In genomic region chr13:110380359-110381028, GRCh38 we compare ENCODE assay signal across 17 cellular contexts.
DNase-seq lines count a peak whose midpoint lies in the region; FAIRE-seq and TF ChIP-seq lines count a peak whose summit lies in the region.
"Had no signal": no experiment of that assay in that cellular context is flagged by ENCODE, and none has a peak within 500 bp of the region (broad histone marks: within the 10 kb centered on the region; RNA-seq: fewer than 3 reads in every experiment).

No MANE protein-coding gene starts in this region.

- H3K4me3 ChIP-seq in foreskin fibroblast (ENCODE audit: low read depth in 1 of 2, low read length in 2 of 2) (no peak overlapping the region), kidney (ENCODE audit: low read length in 2 of 2) (no peak overlapping the region)
- H3K4me3 ChIP-seq: ovary, tibial nerve had no signal

- peaks cover 28% of the 10 kb centered on the region for H3K9me3 Mint-ChIP-seq in activated T-helper 2 cell treated with anti-CD3 and anti-CD28 coated beads, Interferon-gamma antibody, Interleukin-2, Interleukin-4, amounts not matched to agents 10 μg/mL and 5 μg/mL and 100 μg/mL, durations not matched to agents 14 hours and 24 hours and 36 hours
- H3K9me3 Mint-ChIP-seq in progenitor cell of endocrine pancreas (ENCODE audit: low read depth): peaks cover 3% of the 10 kb centered on the region

- DNase-seq in Caki2 (ENCODE audit: low read depth) (peak; percentile 38), foreskin fibroblast (peak; percentile 57 to 79), progenitor cell of endocrine pancreas (ENCODE audit: low spot score, unreplicated experiment) (no peak), activated T-cell treated with anti-CD3 and anti-CD28 coated beads for 4 hours (no peak), kidney (no peak), superior temporal gyrus (ENCODE audit: extremely low spot score) (no peak), A172 (ENCODE audit: low spot score) (no peak)
- no peak for DNase-seq in activated T-helper 2 cell treated with anti-CD3 and anti-CD28 coated beads, Interferon-gamma antibody, Interleukin-2, Interleukin-4, amounts not matched to agents 10 μg/mL and 5 μg/mL and 100 μg/mL, durations not matched to agents 14 hours and 24 hours and 36 hours (ENCODE audit: low spot score)
- DNase-seq: CD4-positive, CD25-positive, alpha-beta regulatory T cell; left cardiac atrium; NCI-H187; ovary; stimulated activated CD4-positive, alpha-beta T cell treated with anti-CD3 and anti-CD28 coated beads, Interleukin-4, amount 100 ng/mL, for 4 hours; T-helper 9 cell had no signal

- no peaks in the 10 kb centered on the region for H3K36me3 ChIP-seq in kidney (ENCODE audit: control insufficient read depth in 1 of 2, insufficient read depth in 2 of 2, low read length in 2 of 2)
- H3K36me3 ChIP-seq: ovary, tibial nerve had no signal

- H3K36me3 Mint-ChIP-seq in activated T-helper 2 cell treated with anti-CD3 and anti-CD28 coated beads, Interferon-gamma antibody, Interleukin-2, Interleukin-4, amounts not matched to agents 10 μg/mL and 5 μg/mL and 100 μg/mL, durations not matched to agents 14 hours and 24 hours and 36 hours (ENCODE audit: low read depth): no peaks in the 10 kb centered on the region
- H3K36me3 Mint-ChIP-seq in progenitor cell of endocrine pancreas (ENCODE audit: insufficient read depth): peaks cover 7% of the 10 kb centered on the region
- H3K36me3 Mint-ChIP-seq: CD4-positive, CD25-positive, alpha-beta regulatory T cell; IgD-negative memory B cell had no signal

- no peak for FAIRE-seq in kidney (lab: Jason Lieb, UNC)

- in situ Hi-C loops in Caki2 (cut with HindIII; ENCODE audit: low pct_unique_long_range_greater_than_20kb, low sequenced_read_pairs): no loop called here

- H3K27ac ChIP-seq in kidney (ENCODE audit: low read depth in 2 of 2, low read length in 2 of 2): no peak overlapping the region
- H3K27ac ChIP-seq: epithelial cell of prostate, ovary had no signal

- H3K27me3 Mint-ChIP-seq in activated T-helper 2 cell treated with anti-CD3 and anti-CD28 coated beads, Interferon-gamma antibody, Interleukin-2, Interleukin-4, amounts not matched to agents 10 μg/mL and 5 μg/mL and 100 μg/mL, durations not matched to agents 14 hours and 24 hours and 36 hours (ENCODE audit: low read depth): peaks cover 1% of the 10 kb centered on the region
- no peaks in the 10 kb centered on the region for H3K27me3 Mint-ChIP-seq in progenitor cell of endocrine pancreas

- H3K4me1 Mint-ChIP-seq in activated T-helper 2 cell treated with anti-CD3 and anti-CD28 coated beads, Interferon-gamma antibody, Interleukin-2, Interleukin-4, amounts not matched to agents 10 μg/mL and 5 μg/mL and 100 μg/mL, durations not matched to agents 14 hours and 24 hours and 36 hours (ENCODE audit: low read depth): peaks cover 6% of the 10 kb centered on the region
- H3K4me1 Mint-ChIP-seq in progenitor cell of endocrine pancreas (ENCODE audit: low read depth): peaks cover 7% of the 10 kb centered on the region
- H3K4me1 Mint-ChIP-seq: CD4-positive, CD25-positive, alpha-beta regulatory T cell; IgD-negative memory B cell had no signal

- H3K9me3 ChIP-seq in kidney (ENCODE audit: control insufficient read depth in 1 of 2, low read length in 2 of 2): no peaks in the 10 kb centered on the region
- H3K9me3 ChIP-seq: ovary, tibial nerve had no signal

- H3K4me3 Mint-ChIP-seq in activated T-helper 2 cell treated with anti-CD3 and anti-CD28 coated beads, Interferon-gamma antibody, Interleukin-2, Interleukin-4, amounts not matched to agents 10 μg/mL and 5 μg/mL and 100 μg/mL, durations not matched to agents 14 hours and 24 hours and 36 hours (ENCODE audit: low read depth): no peak overlapping the region
- H3K4me3 Mint-ChIP-seq in progenitor cell of endocrine pancreas (ENCODE audit: low read depth): no peak overlapping the region
- H3K4me3 Mint-ChIP-seq: CD4-positive, CD25-positive, alpha-beta regulatory T cell; IgD-negative memory B cell had no signal

- peak overlapping the region; percentile 39 for H3K27ac Mint-ChIP-seq in activated T-helper 2 cell treated with anti-CD3 and anti-CD28 coated beads, Interferon-gamma antibody, Interleukin-2, Interleukin-4, amounts not matched to agents 10 μg/mL and 5 μg/mL and 100 μg/mL, durations not matched to agents 14 hours and 24 hours and 36 hours
- peak overlapping the region; percentile 91 for H3K27ac Mint-ChIP-seq in progenitor cell of endocrine pancreas
- H3K27ac Mint-ChIP-seq: CD4-positive, CD25-positive, alpha-beta regulatory T cell had no signal

- H3K9ac ChIP-seq in kidney (ENCODE audit: low read length in 2 of 2): no peak overlapping the region

- peaks cover 0 to 8% of the 10 kb centered on the region in 2 donors for H3K4me1 ChIP-seq in kidney (ENCODE audit: control insufficient read depth in 1 of 2, insufficient read depth in 1 of 2, low read depth in 1 of 2, low read length in 2 of 2)

- intact Hi-C loops in activated T-helper 2 cell treated with anti-CD3 and anti-CD28 coated beads, Interferon-gamma antibody, Interleukin-2, Interleukin-4, amounts not matched to agents 10 μg/mL and 5 μg/mL and 100 μg/mL, durations not matched to agents 14 hours and 24 hours and 36 hours (cut with micrococcal nuclease): no loop called here
- intact Hi-C loops in kidney (cut with DNase I): no loop called here

- TF ChIP-seq CTCF in foreskin fibroblast (IDR thresholded peaks at IDR 0.05; ENCODE audit: low read depth, low read length) (no peak), progenitor cell of endocrine pancreas (IDR thresholded peaks at IDR 0.05; ENCODE audit: unreplicated experiment) (no peak), kidney (IDR thresholded peaks at IDR 0.05; ENCODE audit: borderline replicate concordance, extremely low read depth, insufficient read depth) (no peak)

Comparison
In these comparisons a context has a peak if more than half of its experiments do, and no peak if none do; other contexts are left out.
1. DNase-seq: peak in Caki2 (single experiment) and foreskin fibroblast (2 of 2); none in activated T-helper 2 cell treated with anti-CD3 and anti-CD28 coated beads, Interferon-gamma antibody, Interleukin-2, Interleukin-4, amounts not matched to agents 10 μg/mL and 5 μg/mL and 100 μg/mL, durations not matched to agents 14 hours and 24 hours and 36 hours (single experiment), progenitor cell of endocrine pancreas (single experiment), activated T-cell treated with anti-CD3 and anti-CD28 coated beads for 4 hours (single experiment), kidney (single experiment), superior temporal gyrus (single experiment) and A172 (single experiment).